ENCODE assay signal across 24 cellular contexts in the genomic region with DNA sequence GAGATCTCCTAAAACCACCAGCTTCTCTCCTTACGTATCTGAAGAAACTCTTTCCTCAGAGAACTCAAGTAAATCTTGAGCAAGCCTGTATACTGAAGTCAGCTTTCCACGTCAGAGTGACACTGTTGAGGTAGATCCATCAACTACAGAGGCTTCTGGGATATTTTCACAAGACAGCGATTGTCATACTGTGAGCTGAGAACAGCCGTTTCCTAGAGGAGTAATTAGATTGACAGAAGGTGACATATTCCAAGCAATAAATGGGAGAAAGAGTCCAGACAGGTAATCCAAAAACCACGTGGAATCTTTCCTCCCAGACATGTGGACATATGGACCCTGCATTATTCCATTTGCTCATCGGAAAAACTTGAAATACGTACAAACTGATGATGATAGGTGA.
"Had no signal": no experiment of that assay in that cellular context is flagged by ENCODE, and none has a peak within 500 bp of the region (broad histone marks: within the 10 kb centered on the region; RNA-seq: fewer than 3 reads in every experiment).

No MANE protein-coding gene starts in this region.

- H3K4me1 ChIP-seq: esophagus squamous epithelium, parathyroid adenoma, prostate gland, stomach, transverse colon had no signal

- H3K27me3 ChIP-seq: esophagus squamous epithelium, hepatocyte, sigmoid colon, stomach, transverse colon had no signal

- H3K4me3 ChIP-seq: esophagus squamous epithelium, hepatocyte, left ventricle myocardium inferior, lower lobe of right lung, prostate gland, sigmoid colon, skin epidermis, stomach, thoracic aorta, transverse colon had no signal

- ATAC-seq: effector memory CD8-positive, alpha-beta T cell; left cardiac atrium; lower lobe of right lung; natural killer cell treated with Interleukin-12 subunit alpha and Interleukin-12 subunit beta and Interleukin-15 and Interleukin-18, amount 100 ng/mL, for 72 hours had no signal

- H3K27ac ChIP-seq: esophagus squamous epithelium, hepatocyte, left ventricle myocardium inferior, lower lobe of right lung, parathyroid adenoma, prostate gland, sigmoid colon, skin epidermis, stomach, transverse colon had no signal

- DNase-seq: effector memory CD8-positive, alpha-beta T cell; esophagus squamous epithelium; foreskin fibroblast; kidney; left cardiac atrium; left ventricle myocardium inferior; lower lobe of right lung; mesenchymal stem cell; midbrain; occipital lobe; retina; sigmoid colon; stimulated activated CD4-positive, alpha-beta T cell treated with anti-CD3 and anti-CD28 coated beads, Interleukin-2, amount 100 ng/mL, for 24 hours; stimulated activated CD4-positive, alpha-beta T cell treated with anti-CD3 and anti-CD28 coated beads, Interleukin-4, amount 100 ng/mL, for 4 hours; stimulated activated naive CD4-positive, alpha-beta T cell; stomach; substantia nigra; transverse colon had no signal

- H3K9me3 ChIP-seq: esophagus squamous epithelium, left ventricle myocardium inferior, lower lobe of right lung, prostate gland, sigmoid colon, stomach, thoracic aorta, transverse colon had no signal

- H3K36me3 ChIP-seq: esophagus squamous epithelium, lower lobe of right lung, prostate gland, thoracic aorta, transverse colon had no signal
